In genomic region chr6:132525866-132526265, GRCh38 we compare ENCODE assay signal across 1 cellular context.
TF ChIP-seq lines count a peak whose summit lies in the region.

No MANE protein-coding gene starts in this region.

TF ChIP-seq in WTC11, 78 proteins besides CTCF, POLR2A, EP300 and RAD21 (continued from another document):
- TF ChIP-seq ZNF532 (CRISPR knock-in tag; IDR thresholded peaks at IDR 0.05; ENCODE audit: borderline replicate concordance) (no peak), ZNF416 (CRISPR knock-in tag; IDR thresholded peaks at IDR 0.05) (no peak), TCF7 (CRISPR knock-in tag; IDR thresholded peaks at IDR 0.05; ENCODE audit: low read depth) (no peak), NR2C2 (CRISPR knock-in tag; IDR thresholded peaks at IDR 0.05) (no peak), TP53 (CRISPR knock-in tag; IDR thresholded peaks at IDR 0.05) (no peak), HMGA2 (CRISPR knock-in tag; IDR thresholded peaks at IDR 0.05) (no peak), TEAD4 (CRISPR knock-in tag; IDR thresholded peaks at IDR 0.05) (no peak), GRHL2 (CRISPR knock-in tag; IDR thresholded peaks at IDR 0.05; ENCODE audit: insufficient replicate concordance, severe bottlenecking) (no peak), SMAD4 (CRISPR knock-in tag; IDR thresholded peaks at IDR 0.05) (no peak), ERG (CRISPR knock-in tag; IDR thresholded peaks at IDR 0.05) (no peak), TEAD1 (CRISPR knock-in tag; IDR thresholded peaks at IDR 0.05) (no peak), ZNF281 (CRISPR knock-in tag; IDR thresholded peaks at IDR 0.05) (no peak), FOXP4 (CRISPR knock-in tag; IDR thresholded peaks at IDR 0.05) (no peak), ZBTB43 (CRISPR knock-in tag; IDR thresholded peaks at IDR 0.05) (no peak), ATF3 (CRISPR knock-in tag; conservative IDR thresholded peaks at IDR 0.05) (no peak), JUN (CRISPR knock-in tag; IDR thresholded peaks at IDR 0.05) (no peak), ZNF219 (CRISPR knock-in tag; IDR thresholded peaks at IDR 0.05; ENCODE audit: borderline replicate concordance) (no peak)
TF ChIP-seq in WTC11: peak in this region for 0.
